In the genomic region with DNA sequence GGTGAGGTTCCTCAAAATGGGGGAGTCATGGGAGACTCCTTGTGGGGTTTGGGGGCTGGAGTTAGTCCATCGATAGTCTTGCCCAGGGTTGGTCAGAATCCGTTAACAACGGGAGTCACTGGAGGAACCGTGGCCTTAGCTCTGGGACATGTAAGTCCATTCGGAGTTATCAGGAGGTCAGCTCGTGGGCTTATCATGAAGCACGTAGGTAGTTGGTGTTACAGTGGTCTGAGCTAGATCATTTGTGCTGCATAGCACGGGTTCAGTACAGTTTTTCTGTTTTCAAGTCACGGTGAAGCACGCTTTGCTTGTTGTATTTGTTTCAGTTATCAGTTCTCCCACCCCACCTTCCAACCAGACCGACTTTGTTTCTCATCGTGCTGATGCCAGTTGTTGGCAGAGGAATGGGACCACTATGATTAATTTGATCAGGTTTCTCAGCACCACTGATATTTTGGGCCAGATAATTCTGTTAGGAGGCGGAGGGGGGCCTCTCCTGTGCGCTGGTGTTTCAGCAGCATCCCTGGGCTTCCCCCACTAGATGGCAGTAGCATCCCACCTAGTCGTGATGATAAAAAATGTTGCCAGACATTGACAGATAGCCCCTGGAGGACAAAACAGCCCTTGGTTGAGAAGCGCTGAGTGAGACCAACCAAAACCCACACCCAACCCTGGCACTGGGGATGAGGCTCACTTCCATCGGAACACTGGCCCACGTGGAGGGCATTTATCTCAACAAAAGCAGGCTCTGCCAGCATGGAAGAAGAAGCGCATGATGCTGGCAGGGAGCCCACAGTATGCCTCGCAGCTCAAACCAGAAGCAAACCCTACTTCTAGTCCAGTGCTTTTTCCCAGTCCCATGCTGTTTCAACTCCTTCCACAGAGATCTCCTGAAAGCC, we compare ENCODE assay signal across 8 cellular contexts. TPM values are rescaled to one million over a fixed set of nuclear protein-coding genes. Genes with fewer than 3 reads are reported as not detected.
DNase-seq lines count a peak whose midpoint lies in the region; ATAC-seq and TF ChIP-seq lines count a peak whose summit lies in the region.

No MANE protein-coding gene starts in this region.

- DNase-seq in 8988T (peak; percentile 50), NB4 (ENCODE audit: low read depth) (peak; percentile 80), SW480 (ENCODE audit: low spot score) (peak; percentile 80), adipocyte (ENCODE audit: low read depth) (peak; percentile 91), heart left ventricle (peak; percentile 79 to 92 (median 82)), prostate gland (ENCODE audit: low spot score) (peak; percentile 77), upper lobe of right lung (peak; percentile 79)

- H3K27ac ChIP-seq in heart left ventricle (peak overlapping the region in 10 of 12 donors; percentile 24 to 97 (median 64)), prostate gland (peak overlapping the region; percentile 43 to 85), upper lobe of right lung (no peak overlapping the region)

- peaks cover 47% of the 10 kb centered on the region for H3K4me1 ChIP-seq in adipocyte (ENCODE audit: control insufficient read depth, insufficient read depth, low read length)
- H3K4me1 ChIP-seq in heart left ventricle: peaks cover 0 to 81% (median 39%) of the 10 kb centered on the region in 12 donors
- peaks cover 11% of the 10 kb centered on the region for H3K4me1 ChIP-seq in prostate gland (replicated peaks)
- H3K4me1 ChIP-seq in upper lobe of right lung: peaks cover 31% of the 10 kb centered on the region

- TF ChIP-seq POLR2A in NB4 (IDR thresholded peaks at IDR 0.05; ENCODE audit: extremely low read depth, insufficient read length): no peak
- no peak for TF ChIP-seq POLR2A in heart left ventricle (IDR thresholded peaks at IDR 0.05)
- TF ChIP-seq POLR2A in prostate gland (IDR thresholded peaks at IDR 0.05): no peak

- H3K4me3 ChIP-seq in NB4 (ENCODE audit: low read depth, low read length) (no peak overlapping the region), adipocyte (ENCODE audit: low read length) (peak overlapping the region; percentile 39), heart left ventricle (peak overlapping the region in 7 of 12 donors; percentile 8 to 31 (median 25)), prostate gland (peak overlapping the region in 1 of 2 donors; percentile 3), upper lobe of right lung (no peak overlapping the region)

- TF ChIP-seq CTCF in NB4 (IDR thresholded peaks at IDR 0.05; ENCODE audit: low read depth, low read length) (peak; percentile 90), heart left ventricle (IDR thresholded peaks at IDR 0.05) (peak; percentile 90 to 98 (median 94)), prostate gland (IDR thresholded peaks at IDR 0.05) (peak; percentile 91 to 96 (median 96)), upper lobe of right lung (IDR thresholded peaks at IDR 0.05) (peak; percentile 91)

- WGBS in heart left ventricle, 4 donors: 34 to 42% (median 34%) methylated on average over 17 to 20 of the region's 20 CpGs
- 36% methylated on average over 20 of the region's 20 CpGs for WGBS in prostate gland

- intact Hi-C loops in heart left ventricle (cut with DNase I): loop anchor here (1.0 to 10.0 kb wide), 21 partner anchors 38 to 410 kb away; a partner anchor contains a TSS
- intact Hi-C loops in prostate gland (cut with DNase I): loop anchor here (1.0 to 10.0 kb wide), 8 partner anchors 38 to 1630 kb away; a partner anchor contains a TSS
- intact Hi-C loops in upper lobe of right lung (cut with DNase I): loop anchor here (5.0 to 10.0 kb wide), 3 partner anchors 68 to 400 kb away; a partner anchor contains a TSS

- H3K27me3 ChIP-seq in adipocyte (replicated peaks; ENCODE audit: control insufficient read depth, insufficient read depth, low read length): no peaks in the 10 kb centered on the region
- no peaks in the 10 kb centered on the region for H3K27me3 ChIP-seq in heart left ventricle
- no peaks in the 10 kb centered on the region for H3K27me3 ChIP-seq in prostate gland (replicated peaks; ENCODE audit: insufficient read depth)
- no peaks in the 10 kb centered on the region for H3K27me3 ChIP-seq in upper lobe of right lung

- H3K9me3 ChIP-seq in adipocyte (ENCODE audit: control insufficient read depth, low read length) (no peaks in the 10 kb centered on the region), heart left ventricle (no peaks in the 10 kb centered on the region), prostate gland (no peaks in the 10 kb centered on the region), upper lobe of right lung (no peaks in the 10 kb centered on the region)

- ATAC-seq in GM18502 (IDR thresholded peaks at IDR 0.05; ENCODE audit: poor library complexity, unreplicated experiment): peak; percentile 30
- peak; percentile 38 to 75 (median 61) for ATAC-seq in heart left ventricle
- ATAC-seq in upper lobe of right lung: peak; percentile 74

- no peak overlapping the region for H3K9ac ChIP-seq in adipocyte (ENCODE audit: low read length)

- H3K36me3 ChIP-seq in adipocyte (ENCODE audit: control insufficient read depth, insufficient read depth, low read length, severe bottlenecking) (no peaks in the 10 kb centered on the region), heart left ventricle (no peaks in the 10 kb centered on the region), prostate gland (no peaks in the 10 kb centered on the region), upper lobe of right lung (no peaks in the 10 kb centered on the region)

RNA-seq across cellular contexts. Expression of a gene that starts 2.2 kb away (rescaled TPM):
- total RNA-seq in heart left ventricle: 10 to 100 TPM; 22.6 to 61.3 (median 31.9) TPM
- polyA plus RNA-seq in heart left ventricle: 10 to 100 TPM; 16.2 to 58.5 TPM
- 10 to 100 TPM; 70.5 to 93.8 TPM for total RNA-seq in prostate gland
- total RNA-seq in upper lobe of right lung: 73.5 TPM

RNA-seq across cellular contexts. Expression of a gene that starts 45.6 kb away (rescaled TPM):
- total RNA-seq in heart left ventricle: 1 to 10 TPM in 5 of 9 donors, under 1 TPM in 4; 0.35 to 8.4 (median 1.5) TPM
- 1 to 10 TPM; 1.2 to 1.4 TPM for polyA plus RNA-seq in heart left ventricle
- total RNA-seq in prostate gland: 1 to 10 TPM; 1.2 to 3.6 TPM
- 9.6 TPM for total RNA-seq in upper lobe of right lung

Comparison
In these comparisons a context has a peak if more than half of its experiments do, and no peak if none do; other contexts are left out.
1. H3K4me3 ChIP-seq: peak in adipocyte (single experiment) and heart left ventricle (7 of 12); none in NB4 (single experiment) and upper lobe of right lung (single experiment).
2. Peak in every context shown above with its lines, with median percentiles within 50 percentile points of each other: DNase-seq, ATAC-seq and CTCF ChIP-seq.